In the genomic region with DNA sequence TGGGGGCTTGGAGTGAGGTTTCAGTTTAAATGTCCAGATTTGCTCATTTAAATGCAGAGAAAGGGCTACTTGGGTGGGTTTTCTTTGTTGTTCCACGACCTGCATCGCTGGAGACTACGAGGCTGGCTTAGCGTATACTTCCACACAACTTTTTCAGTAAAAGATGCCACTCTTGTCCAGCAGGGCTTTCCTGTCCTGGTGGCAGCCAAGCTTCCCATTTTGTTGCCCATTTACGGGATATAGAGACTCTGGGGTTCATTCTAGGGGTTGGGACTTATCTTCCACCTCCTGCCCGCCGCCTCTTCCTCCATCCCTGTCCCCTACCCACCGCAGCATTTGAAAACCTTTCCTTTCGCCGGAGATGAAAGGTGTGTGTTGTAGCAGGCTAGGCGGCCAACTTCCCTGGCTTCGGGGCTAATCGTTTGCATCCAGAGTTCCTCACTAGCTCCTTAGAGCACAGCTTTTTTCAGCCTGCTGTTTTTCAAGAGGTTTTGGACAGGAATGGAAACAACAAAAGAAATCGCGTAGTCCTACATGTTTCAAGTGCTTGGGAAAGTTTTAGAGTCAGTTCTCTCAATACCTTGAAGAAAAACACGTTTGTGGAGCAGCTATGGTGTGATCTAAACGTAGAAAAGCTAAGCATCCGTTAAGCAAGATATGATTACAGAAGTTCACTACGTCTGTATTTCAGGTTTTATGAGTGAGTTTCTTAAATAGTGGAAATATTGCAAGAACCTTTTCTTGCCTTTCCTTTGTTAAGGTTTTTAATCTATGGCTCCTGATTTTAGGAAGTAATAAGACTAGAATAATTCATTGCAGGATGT, we compare ENCODE assay signal across 8 cellular contexts. TPM values are rescaled to one million over a fixed set of nuclear protein-coding genes. Genes with fewer than 3 reads are reported as not detected.
DNase-seq lines count a peak whose midpoint lies in the region; ATAC-seq lines count a peak whose summit lies in the region.

No MANE protein-coding gene starts in this region.

- no peaks in the 10 kb centered on the region for H3K36me3 Mint-ChIP-seq in activated T-cell treated with anti-CD3 and anti-CD28 coated beads, Interleukin-2, amount 50 U/mL, for 72 hours (ENCODE audit: insufficient read depth in 2 of 2)
- no peaks in the 10 kb centered on the region for H3K36me3 Mint-ChIP-seq in stimulated activated naive B cell treated with anti-CD40 and anti-IgM and Interleukin-4, amounts not matched to agents 10 μg/mL and 1 μg/mL and 100 μg/mL, for 72 hours

- peaks cover 30% of the 10 kb centered on the region for H3K4me1 Mint-ChIP-seq in activated T-cell treated with anti-CD3 and anti-CD28 coated beads, Interleukin-2, amount 50 U/mL, for 72 hours (ENCODE audit: low read depth)
- peaks cover 19 to 20% of the 10 kb centered on the region in 2 donors for H3K4me1 Mint-ChIP-seq in stimulated activated naive B cell treated with anti-CD40 and anti-IgM and Interleukin-4, amounts not matched to agents 10 μg/mL and 1 μg/mL and 100 μg/mL, for 72 hours

- H3K27me3 Mint-ChIP-seq in activated T-cell treated with anti-CD3 and anti-CD28 coated beads, Interleukin-2, amount 50 U/mL, for 72 hours (ENCODE audit: low read depth): peaks cover 26% of the 10 kb centered on the region
- peaks cover 18 to 47% of the 10 kb centered on the region in 2 donors for H3K27me3 Mint-ChIP-seq in stimulated activated naive B cell treated with anti-CD40 and anti-IgM and Interleukin-4, amounts not matched to agents 10 μg/mL and 1 μg/mL and 100 μg/mL, for 72 hours

- H3K9me3 ChIP-seq in iPS-18c (ENCODE audit: control insufficient read depth, insufficient read depth, low read length): no peaks in the 10 kb centered on the region

- no peak overlapping the region for H3K27ac Mint-ChIP-seq in activated T-cell treated with anti-CD3 and anti-CD28 coated beads, Interleukin-2, amount 50 U/mL, for 72 hours
- H3K27ac Mint-ChIP-seq in stimulated activated naive B cell treated with anti-CD40 and anti-IgM and Interleukin-4, amounts not matched to agents 10 μg/mL and 1 μg/mL and 100 μg/mL, for 72 hours: peak overlapping the region; percentile 71

- peak overlapping the region; percentile 85 to 95 for H3K4me3 Mint-ChIP-seq in activated T-cell treated with anti-CD3 and anti-CD28 coated beads, Interleukin-2, amount 50 U/mL, for 72 hours
- peak overlapping the region; percentile 91 for H3K4me3 Mint-ChIP-seq in stimulated activated naive B cell treated with anti-CD40 and anti-IgM and Interleukin-4, amounts not matched to agents 10 μg/mL and 1 μg/mL and 100 μg/mL, for 72 hours

- DNase-seq in DMS53 (lab: John Stamatoyannopoulos, UW) (peak; percentile 72), HK-2 (ENCODE audit: unreplicated experiment) (no peak)
- no peak for DNase-seq in Jurkat, Clone E6-1 (ENCODE audit: low read depth, low spot score)
- peak in 1 of 2 donors; percentile 9 for DNase-seq in activated T-cell treated with anti-CD3 and anti-CD28 coated beads, Interleukin-2, amount 50 U/mL, for 72 hours
- no peak for DNase-seq in stimulated activated naive B cell treated with anti-CD40 and anti-IgM and Interleukin-4, amounts not matched to agents 10 μg/mL and 1 μg/mL and 100 μg/mL, for 72 hours

- peak overlapping the region; percentile 59 for H3K4me3 ChIP-seq in Jurkat, Clone E6-1 (ENCODE audit: low read length)
- peak overlapping the region; percentile 96 for H3K4me3 ChIP-seq in iPS-18c (ENCODE audit: insufficient read depth, low read depth, low read length)

- H3K9me3 Mint-ChIP-seq in activated T-cell treated with anti-CD3 and anti-CD28 coated beads, Interleukin-2, amount 50 U/mL, for 72 hours: no peaks in the 10 kb centered on the region
- no peaks in the 10 kb centered on the region for H3K9me3 Mint-ChIP-seq in stimulated activated naive B cell treated with anti-CD40 and anti-IgM and Interleukin-4, amounts not matched to agents 10 μg/mL and 1 μg/mL and 100 μg/mL, for 72 hours

- ATAC-seq in GM19455 (IDR thresholded peaks at IDR 0.05; ENCODE audit: unreplicated experiment) (peak; percentile 15), GM21526 (IDR thresholded peaks at IDR 0.05; ENCODE audit: low FRiP score, unreplicated experiment) (no peak)
- peak in 1 of 2 donors; percentile 19 for ATAC-seq in activated T-cell treated with anti-CD3 and anti-CD28 coated beads, Interleukin-2, amount 50 U/mL, for 72 hours (replicated peaks in 1 of 2)
- ATAC-seq in stimulated activated naive B cell treated with anti-CD40 and anti-IgM and Interleukin-4, amounts not matched to agents 10 μg/mL and 1 μg/mL and 100 μg/mL, for 72 hours (replicated peaks): peak in 1 of 2 donors; percentile 16

RNA-seq across cellular contexts. Expression of gene CHRNA5, which starts 0.8 kb away (rescaled TPM):
- polyA plus RNA-seq in Jurkat, Clone E6-1 (2012; ENCODE audit: insufficient read depth, insufficient read length): 22.2 TPM
- 1 to 10 TPM; 2.6 to 3.1 TPM for total RNA-seq in activated T-cell treated with anti-CD3 and anti-CD28 coated beads, Interleukin-2, amount 50 U/mL, for 72 hours

RNA-seq across cellular contexts. Expression of gene PSMA4, which starts 25.9 kb away (rescaled TPM):
- polyA plus RNA-seq in Jurkat, Clone E6-1 (2012; ENCODE audit: insufficient read depth, insufficient read length): 546 TPM
- 100 to 1,000 TPM; 207 to 216 TPM for total RNA-seq in activated T-cell treated with anti-CD3 and anti-CD28 coated beads, Interleukin-2, amount 50 U/mL, for 72 hours

RNA-seq across cellular contexts. Expression of gene CHRNA3, which starts 54.6 kb away (rescaled TPM):
- 14.1 TPM for polyA plus RNA-seq in Jurkat, Clone E6-1 (2012; ENCODE audit: insufficient read depth, insufficient read length)
- total RNA-seq in activated T-cell treated with anti-CD3 and anti-CD28 coated beads, Interleukin-2, amount 50 U/mL, for 72 hours: not detected

RNA-seq across cellular contexts. Expression of gene HYKK, which starts 58.8 kb away (rescaled TPM):
- polyA plus RNA-seq in Jurkat, Clone E6-1 (2012; ENCODE audit: insufficient read depth, insufficient read length): 9.4 TPM
- 1 to 10 TPM; 2.8 to 2.9 TPM for total RNA-seq in activated T-cell treated with anti-CD3 and anti-CD28 coated beads, Interleukin-2, amount 50 U/mL, for 72 hours
